16 cellular contexts compared by ENCODE assay signal in the genomic region with DNA sequence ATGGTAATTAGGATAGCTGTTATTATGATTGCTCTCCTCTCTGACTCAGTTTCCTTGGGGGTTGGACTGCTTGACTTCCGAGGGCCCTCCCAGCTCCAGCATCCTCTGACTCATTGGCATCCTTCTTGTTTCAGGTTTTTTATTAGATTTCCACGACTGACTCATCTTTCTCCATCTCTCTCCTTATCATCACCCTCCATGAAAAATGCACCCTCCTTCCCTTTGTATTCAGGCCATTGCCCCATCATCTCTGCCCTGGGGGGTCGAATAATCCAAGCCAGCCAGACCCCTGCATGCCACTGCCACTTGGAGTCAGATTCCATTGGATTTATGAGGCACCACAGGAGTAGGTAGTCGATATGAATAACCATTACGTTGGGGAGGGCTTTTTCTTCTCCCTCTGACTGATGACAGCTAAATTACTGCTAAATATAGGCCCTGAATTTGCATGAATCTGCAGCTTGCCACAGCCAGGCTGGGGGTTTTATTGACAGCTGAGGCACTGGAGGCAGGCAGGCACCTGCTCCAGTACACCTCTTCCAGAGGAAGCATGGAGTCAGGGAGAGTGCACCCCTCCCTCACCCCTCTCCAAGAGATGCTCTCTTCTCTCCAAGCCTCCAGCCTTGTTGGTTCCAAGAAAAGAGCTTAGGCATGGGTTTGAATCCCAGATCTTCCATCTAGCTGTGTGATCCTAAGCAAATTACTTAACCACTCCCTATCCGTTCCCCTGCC.
DNase-seq lines count a peak whose midpoint lies in the region; ATAC-seq, FAIRE-seq and TF ChIP-seq lines count a peak whose summit lies in the region.
"Had no signal": no experiment of that assay in that cellular context is flagged by ENCODE, and none has a peak within 500 bp of the region (broad histone marks: within the 10 kb centered on the region; RNA-seq: fewer than 3 reads in every experiment).

No MANE protein-coding gene starts in this region.

- H3K4me3 Mint-ChIP-seq in osteocyte (ENCODE audit: unreplicated experiment) = no peak overlapping the region
- H3K4me3 Mint-ChIP-seq: CD4-positive, alpha-beta memory T cell; neural crest cell; T-helper 1 cell treated with Interleukin-12 subunit alpha and Interleukin-12 subunit beta and Interleukin-4 antibody, amounts not matched to agents 30 μg/mL and 1 μg/mL, for 36 hours had no signal

- H3K27ac Mint-ChIP-seq in osteocyte (ENCODE audit: unreplicated experiment) = no peak overlapping the region
- H3K27ac Mint-ChIP-seq: T-helper 1 cell treated with Interleukin-12 subunit alpha and Interleukin-12 subunit beta and Interleukin-4 antibody, amounts not matched to agents 30 μg/mL and 1 μg/mL, for 36 hours had no signal

- peaks cover 44% of the 10 kb centered on the region for H3K9me3 Mint-ChIP-seq in osteocyte (ENCODE audit: unreplicated experiment)
- H3K9me3 Mint-ChIP-seq: neural crest cell; T-helper 1 cell treated with Interleukin-12 subunit alpha and Interleukin-12 subunit beta and Interleukin-4 antibody, amounts not matched to agents 30 μg/mL and 1 μg/mL, for 36 hours had no signal

- FAIRE-seq in bronchial epithelial cell (lab: Jason Lieb, UNC) = no peak

- H3K27me3 Mint-ChIP-seq in osteocyte (ENCODE audit: unreplicated experiment) = no peaks in the 10 kb centered on the region

- no peaks in the 10 kb centered on the region for H3K36me3 Mint-ChIP-seq in osteocyte (ENCODE audit: unreplicated experiment)
- H3K36me3 Mint-ChIP-seq: CD4-positive, alpha-beta memory T cell had no signal

- H3K4me1 Mint-ChIP-seq in osteocyte (ENCODE audit: unreplicated experiment) = no peaks in the 10 kb centered on the region
- H3K4me1 Mint-ChIP-seq: CD4-positive, alpha-beta memory T cell; neural crest cell had no signal

- DNase-seq in EH (ENCODE audit: low read depth) (peak; percentile 82), NCI-H2227 treated with DMSO at 0.1 percent for 48 hours (lab: John Stamatoyannopoulos, UW) (peak; percentile 2), bronchial epithelial cell (ENCODE audit: low read depth) (peak; percentile 10), osteocyte (ENCODE audit: extremely low spot score, unreplicated experiment) (peak; percentile 57), NCI-H345 treated with DMSO at 0.1 percent for 48 hours (lab: John Stamatoyannopoulos, UW; ENCODE audit: unreplicated experiment) (no peak), T-helper 9 cell (no peak), NCI-H2081 treated with DMSO at 0.1 percent for 48 hours (lab: John Stamatoyannopoulos, UW) (no peak)
- DNase-seq: CD4-positive, alpha-beta memory T cell; GDM1; stimulated activated naive CD4-positive, alpha-beta T cell treated with Interleukin-2 at 50 U/mL for 16 hours had no signal

- H3K4me3 ChIP-seq in bronchial epithelial cell (ENCODE audit: low read depth, low read length) = no peak overlapping the region
- H3K4me3 ChIP-seq: cardiac muscle cell, HAP-1 had no signal

- ATAC-seq in HG03095 (IDR thresholded peaks at IDR 0.05; ENCODE audit: unreplicated experiment) = no peak
- ATAC-seq: Panc1 had no signal

- no peaks in the 10 kb centered on the region for H3K27me3 ChIP-seq in bronchial epithelial cell (ENCODE audit: control insufficient read depth, insufficient read depth, low read length)

- H3K36me3 ChIP-seq in bronchial epithelial cell (ENCODE audit: control insufficient read depth, insufficient read depth, low read length) = no peaks in the 10 kb centered on the region
- H3K36me3 ChIP-seq: cardiac muscle cell, HAP-1 had no signal

- TF ChIP-seq CTCF in bronchial epithelial cell (IDR thresholded peaks at IDR 0.05; ENCODE audit: insufficient read depth, low read length, severe bottlenecking) (no peak), osteocyte (IDR thresholded peaks at IDR 0.05) (no peak)

Comparison
In these comparisons a context has a peak if more than half of its experiments do, and no peak if none do; other contexts are left out.
1. DNase-seq: peak in EH (single experiment), NCI-H2227 treated with DMSO at 0.1 percent for 48 hours (single experiment), bronchial epithelial cell (single experiment) and osteocyte (single experiment); none in NCI-H345 treated with DMSO at 0.1 percent for 48 hours (single experiment), T-helper 9 cell (single experiment) and NCI-H2081 treated with DMSO at 0.1 percent for 48 hours (single experiment).